8 cellular contexts compared by ENCODE assay signal in the genomic region with DNA sequence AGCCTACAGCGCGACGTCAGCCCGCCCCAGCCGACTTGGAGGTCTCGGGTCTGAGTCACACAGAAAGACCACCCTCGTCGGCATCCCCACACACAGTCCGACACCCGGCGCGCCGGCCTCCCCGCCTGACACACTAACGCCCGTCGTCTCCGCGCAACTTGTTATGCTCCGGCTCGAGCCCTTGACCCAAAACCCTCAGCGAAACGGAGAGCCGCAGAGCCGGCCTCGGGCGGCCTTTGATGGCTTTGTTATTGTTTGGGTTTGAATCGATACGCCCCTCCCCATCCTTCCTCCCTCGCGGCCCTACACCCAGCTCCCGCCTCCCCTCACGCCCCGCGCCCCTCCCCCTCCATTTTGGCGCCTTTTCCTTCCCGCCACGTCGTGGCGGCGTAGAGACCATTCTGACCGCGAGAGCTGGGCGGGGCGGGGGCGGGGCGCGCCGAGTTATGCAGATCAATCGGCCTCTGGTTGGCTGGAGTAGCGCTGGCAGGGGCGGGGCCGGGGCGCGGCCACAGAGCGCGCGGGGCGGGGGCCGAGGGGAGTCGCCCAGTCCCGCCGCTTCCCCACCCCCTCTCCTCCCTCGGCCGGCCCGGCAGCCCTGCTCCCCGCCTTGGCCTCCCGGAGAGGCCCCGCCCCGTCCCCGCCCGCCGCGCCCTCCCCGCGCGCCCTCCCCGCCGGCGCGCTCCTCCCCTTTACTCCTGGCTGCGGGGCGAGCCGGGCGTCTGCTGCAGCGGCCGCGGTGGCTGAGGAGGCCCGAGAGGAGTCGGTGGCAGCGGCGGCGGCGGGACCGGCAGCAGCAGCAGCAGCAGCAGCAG. TPM values are rescaled to one million over a fixed set of nuclear protein-coding genes. Genes with fewer than 3 reads are reported as not detected.
DNase-seq lines count a peak whose midpoint lies in the region; ATAC-seq, FAIRE-seq and TF ChIP-seq lines count a peak whose summit lies in the region.

A gene (plus strand): TSS at position 695 of the 815 bp plus-strand sequence. CDS start 424 bp downstream, outside the sequence.

- H3K4me1 Mint-ChIP-seq in dendritic cell treated with granulocyte-macrophage colony-stimulating factor and Interleukin-4, amounts not matched to agents 40 ng/mL and 50 ng/mL, for 4 days (ENCODE audit: low read depth): peaks cover 47% of the 10 kb centered on the region

- H3K27ac ChIP-seq in BLaER1 (peak within 1 kb of the TSS; percentile 84), HepG2 (ENCODE audit: extremely low read length, insufficient read depth, low read length) (peak within 1 kb of the TSS; percentile 91)

- peaks cover 6% of the 10 kb centered on the region for H3K27me3 Mint-ChIP-seq in dendritic cell treated with granulocyte-macrophage colony-stimulating factor and Interleukin-4, amounts not matched to agents 40 ng/mL and 50 ng/mL, for 4 days

- peak within 1 kb of the TSS; percentile 100 for H3K4me2 ChIP-seq in BLaER1
- H3K4me2 ChIP-seq in HepG2 (ENCODE audit: low read depth, low read length): peak within 1 kb of the TSS; percentile 99

- FAIRE-seq in HepG2 (lab: Jason Lieb, UNC): no peak

- no peaks in the 10 kb centered on the region for H3K9me3 Mint-ChIP-seq in dendritic cell treated with granulocyte-macrophage colony-stimulating factor and Interleukin-4, amounts not matched to agents 40 ng/mL and 50 ng/mL, for 4 days

- TF ChIP-seq EP300 in HepG2 (IDR thresholded peaks at IDR 0.05; ENCODE audit: low read depth in 2 of 2, low read length in 2 of 2): peak; percentile 56 to 95; a peak in 3 of 4 replicates
- peak; percentile 83 for TF ChIP-seq EP300 in HepG2 (CRISPR knock-in tag; IDR thresholded peaks at IDR 0.05; ENCODE audit: borderline replicate concordance)

- peak; percentile 64 for TF ChIP-seq RAD21 in HepG2 (CRISPR knock-in tag; IDR thresholded peaks at IDR 0.05)

- CTCF ChIA-PET in HepG2 (lab: Yijun Ruan, JAX; ENCODE audit: low intra/inter-chr PET ratio, low total read pairs): interaction anchor here (1.3 to 3.9 kb wide), 2 partner anchors 110 to 118 kb away, joined by 3 to 41 read pairs; no protein-coding TSS in a partner anchor

- H3K27me3 ChIP-seq in BLaER1: peaks cover 18% of the 10 kb centered on the region
- H3K27me3 ChIP-seq in HepG2 (ENCODE audit: control insufficient read depth in 1 of 2, insufficient read depth in 2 of 2, low read length in 2 of 2): no peaks in the 10 kb centered on the region; a peak in 1 of 5 replicates

- no peaks in the 10 kb centered on the region for H3K9me3 ChIP-seq in BLaER1
- H3K9me3 ChIP-seq in HepG2 (ENCODE audit: low read length): no peaks in the 10 kb centered on the region

- H3K79me2 ChIP-seq in HepG2 (ENCODE audit: insufficient read depth, low read length): peaks cover 43% of the 10 kb centered on the region

- peak within 1 kb of the TSS; percentile 84 for H3K4me3 Mint-ChIP-seq in dendritic cell treated with granulocyte-macrophage colony-stimulating factor and Interleukin-4, amounts not matched to agents 40 ng/mL and 50 ng/mL, for 4 days

- DNase-seq in NCI-H774 (lab: John Stamatoyannopoulos, UW) (peak; percentile 97), HepG2 (ENCODE audit: low spot score) (peak; percentile 98)
- DNase-seq in activated CD4-positive, alpha-beta T cell treated with anti-CD3 and anti-CD28 coated beads, Interleukin-2, amount 50 U/mL, for 4 hours: peak; percentile 99
- DNase-seq in stimulated activated CD4-positive, alpha-beta T cell treated with anti-CD3 and anti-CD28 coated beads, Interleukin-2, amount 100 ng/mL, for 48 hours: peak; percentile 99 to 100

- BruUV-seq in HepG2 (replicated peaks; lab: Mats Ljungman, UMichigan): no TSS peak

- POLR2A ChIA-PET in HepG2 (lab: Yijun Ruan, JAX): interaction anchor here (0.6 to 10.3 kb wide), 32 partner anchors 9 to 491 kb away, joined by 3 to 234 read pairs (median 5); a partner anchor contains a TSS

- H3K36me3 ChIP-seq in BLaER1: peaks cover 18% of the 10 kb centered on the region
- peaks cover 21 to 35% of the 10 kb centered on the region in 2 experiments for H3K36me3 ChIP-seq in HepG2 (replicated peaks in 1 of 2; ENCODE audit: control insufficient read depth in 1 of 2, insufficient read depth in 2 of 2, low read length in 2 of 2)

- H3K4me3 ChIP-seq in BLaER1 (peak within 1 kb of the TSS; percentile 80), HepG2 (replicated peaks in 1 of 3; ENCODE audit: insufficient read depth in 1 of 3, low read depth in 2 of 3, low read length in 3 of 3) (peak within 1 kb of the TSS; percentile 98 to 100 (median 99))

- under 1% methylated on average over 50 of the region's 95 CpGs for WGBS in HepG2 (ENCODE audit: low lambda C conversion rate)

- TF ChIP-seq CTCF in HepG2 (CRISPR knock-in tag; IDR thresholded peaks at IDR 0.05): peak; percentile 41

- ATAC-seq in GM19328 (IDR thresholded peaks at IDR 0.05; ENCODE audit: unreplicated experiment) (peak; percentile 69), HG03521 (IDR thresholded peaks at IDR 0.05; ENCODE audit: unreplicated experiment) (peak; percentile 75), HepG2 (peak; percentile 75)

- H3K9ac ChIP-seq in BLaER1 (peak within 1 kb of the TSS; percentile 88), HepG2 (ENCODE audit: insufficient read depth, low read depth, low read length) (peak within 1 kb of the TSS; percentile 98)

- in situ Hi-C loops in HepG2 (cut with HindIII; ENCODE audit: extremely low pct_ligation_motif_present, low pct_unique_long_range_greater_than_20kb): loop anchor here (5.0 to 10.0 kb wide), 3 partner anchors 37 to 145 kb away; no protein-coding TSS in a partner anchor

- no peak within 1 kb of the TSS for H2AFZ ChIP-seq in HepG2 (ENCODE audit: low read length)

- peaks cover 44% of the 10 kb centered on the region for H3K4me1 ChIP-seq in BLaER1
- H3K4me1 ChIP-seq in HepG2 (ENCODE audit: insufficient read depth, low read length): peaks cover 60% of the 10 kb centered on the region

- H3K27ac Mint-ChIP-seq in dendritic cell treated with granulocyte-macrophage colony-stimulating factor and Interleukin-4, amounts not matched to agents 40 ng/mL and 50 ng/mL, for 4 days: peak within 1 kb of the TSS; percentile 94

- 0 out of 2 replicates have a peak, but pooled peaks cover 6% of the 10 kb centered on the region for H4K20me1 ChIP-seq in BLaER1
- H4K20me1 ChIP-seq in HepG2 (ENCODE audit: insufficient read depth, low read length): peaks cover 35% of the 10 kb centered on the region

- TF ChIP-seq POLR2A in HepG2 (IDR thresholded peaks at IDR 0.05; ENCODE audit: insufficient read depth in 1 of 2, low read depth in 2 of 2, low read length in 2 of 2): peak; percentile 69 to 88

- intact Hi-C loops in dendritic cell treated with granulocyte-macrophage colony-stimulating factor and Interleukin-4, amounts not matched to agents 40 ng/mL and 50 ng/mL, for 4 days (cut with micrococcal nuclease): loop anchor here (2.0 to 5.0 kb wide), 2 partner anchors 67 to 282 kb away; a partner anchor contains a TSS
- intact Hi-C loops in HepG2 (cut with micrococcal nuclease; ENCODE audit: unreplicated experiment): loop anchor here (2.0 kb wide), 1 partner anchor 15 kb away; no protein-coding TSS in a partner anchor

- H3K36me3 Mint-ChIP-seq in dendritic cell treated with granulocyte-macrophage colony-stimulating factor and Interleukin-4, amounts not matched to agents 40 ng/mL and 50 ng/mL, for 4 days (ENCODE audit: low read depth): peaks cover 39% of the 10 kb centered on the region

TF ChIP-seq in HepG2, 621 proteins besides CTCF, POLR2A, EP300 and RAD21 (continues in another document):
- TF ChIP-seq RARA (CRISPR knock-in tag; IDR thresholded peaks at IDR 0.05) (peak; percentile 97), PHF21A (CRISPR knock-in tag; IDR thresholded peaks at IDR 0.05) (peak; percentile 66; the same call in 1 of the 2 replicates), ATF1 (CRISPR knock-in tag; IDR thresholded peaks at IDR 0.05) (peak; percentile 63), POGZ (CRISPR knock-in tag; IDR thresholded peaks at IDR 0.05) (peak; percentile 73), HMG20B (CRISPR knock-in tag; conservative IDR thresholded peaks at IDR 0.05) (0 out of 2 replicates have a peak, but pooled peaks have one; percentile 58), ZEB1 (IDR thresholded peaks at IDR 0.05; ENCODE audit: insufficient replicate concordance, low read depth) (peak; percentile 67), TSC22D2 (CRISPR knock-in tag; IDR thresholded peaks at IDR 0.05; ENCODE audit: borderline replicate concordance) (peak; percentile 72; the same call in 1 of the 2 replicates), ZNF766 (CRISPR knock-in tag; IDR thresholded peaks at IDR 0.05; ENCODE audit: borderline replicate concordance) (no peak), RELA (CRISPR knock-in tag; IDR thresholded peaks at IDR 0.05) (no peak), SRY (CRISPR knock-in tag; IDR thresholded peaks at IDR 0.05) (peak; percentile 66; the same call in 1 of the 2 replicates)

RNA-seq across cellular contexts. Expression of the gene that starts here (rescaled TPM):
- total RNA-seq in HepG2 (2016; rRNA removed; fragmentation: Illumina TruSeq; extraction: Trizol): 19.1 and 29.4 TPM in 2 replicates
- total RNA-seq in HepG2 (2016; cell fraction: cytosol; rRNA removed; fragmentation: Illumina TruSeq; extraction: Trizol; ENCODE audit: low read depth): 13.7 and 14.9 TPM in 2 replicates
- total RNA-seq in HepG2 (2016; cell fraction: insoluble cytoplasmic fraction; rRNA removed; fragmentation: Illumina TruSeq; extraction: Trizol): 14.8 and 30.7 TPM in 2 replicates
- 28.0 and 32.4 TPM in 2 replicates for total RNA-seq in HepG2 (2016; cell fraction: membrane; rRNA removed; fragmentation: Illumina TruSeq; extraction: Trizol)
- total RNA-seq in HepG2 (2016; cell fraction: nucleus; rRNA removed; fragmentation: Illumina TruSeq; extraction: Trizol): 29.7 and 34.7 TPM in 2 replicates
- polyA plus RNA-seq in HepG2 (2011; rRNA removed): 117 and 149 TPM in 2 replicates
- polyA plus RNA-seq in HepG2 (2011; cell fraction: cytosol; rRNA removed): 60.3 and 76.2 TPM in 2 replicates
- 145 and 149 TPM in 2 replicates for polyA plus RNA-seq in HepG2 (2011; cell fraction: nucleus; rRNA removed)
- 142 and 149 TPM in 2 replicates for polyA plus RNA-seq in HepG2 (2012)
- 3.1 and 3.3 TPM in 2 replicates for polyA plus RNA-seq in HepG2 (2016; cell fraction: cytosol; fragmentation: Illumina TruSeq; extraction: Trizol; ENCODE audit: low read depth)
- 15.9 and 19.2 TPM in 2 replicates for polyA plus RNA-seq in HepG2 (2016; cell fraction: insoluble cytoplasmic fraction; fragmentation: Illumina TruSeq; extraction: Trizol; ENCODE audit: low read depth)
- 7.9 and 8.1 TPM in 2 replicates for polyA plus RNA-seq in HepG2 (2016; cell fraction: membrane; fragmentation: Illumina TruSeq; extraction: Trizol; ENCODE audit: low read depth)
- polyA plus RNA-seq in HepG2 (2016; cell fraction: nucleus; fragmentation: Illumina TruSeq; extraction: Trizol; ENCODE audit: insufficient read depth, low read depth): 68.4 and 71.9 TPM in 2 replicates
- polyA minus RNA-seq in HepG2 (2011; rRNA and poly(A)+ RNA removed; ENCODE audit: low replicate concordance): 24.0 and 183 TPM in 2 replicates
- 66.0 and 82.3 TPM in 2 replicates for polyA minus RNA-seq in HepG2 (2011; cell fraction: cytosol; rRNA and poly(A)+ RNA removed)
- 45.6 and 58.6 TPM in 2 replicates for polyA minus RNA-seq in HepG2 (2011; cell fraction: nucleus; rRNA and poly(A)+ RNA removed)

Comparison
In these comparisons a context has a peak if more than half of its experiments do, and no peak if none do; other contexts are left out.
1. Peak in every context shown above with its lines: DNase-seq, ATAC-seq, H3K4me3 ChIP-seq and H3K27ac ChIP-seq.